In genomic region chr2:61065706-61066688, GRCh38 we compare ENCODE assay signal across 1 cellular context.
TF ChIP-seq lines count a peak whose summit lies in the region.

Gene SANBR, plus strand, starts transcription at chr2:61065871. Its CDS starts 4,480 bp downstream, at chr2:61070351.

TF ChIP-seq in GM12878, 131 proteins besides CTCF, POLR2A, EP300 and RAD21 (continued from another document):
- TF ChIP-seq NKRF (conservative IDR thresholded peaks at IDR 0.05), result peak; percentile 52; the same call in 1 of the 2 replicates
- TF ChIP-seq EED (IDR thresholded peaks at IDR 0.05; ENCODE audit: low read depth), result no peak
- TF ChIP-seq SMARCA5 (IDR thresholded peaks at IDR 0.05), result 0 out of 2 replicates have a peak, but pooled peaks have one; percentile 33
- no peak for TF ChIP-seq HDAC6 (IDR thresholded peaks at IDR 0.05; ENCODE audit: unreplicated experiment)
TF ChIP-seq in GM12878: peak in this region for 27.
